Comparison of ENCODE assay signal across 20 cellular contexts in the genomic region with DNA sequence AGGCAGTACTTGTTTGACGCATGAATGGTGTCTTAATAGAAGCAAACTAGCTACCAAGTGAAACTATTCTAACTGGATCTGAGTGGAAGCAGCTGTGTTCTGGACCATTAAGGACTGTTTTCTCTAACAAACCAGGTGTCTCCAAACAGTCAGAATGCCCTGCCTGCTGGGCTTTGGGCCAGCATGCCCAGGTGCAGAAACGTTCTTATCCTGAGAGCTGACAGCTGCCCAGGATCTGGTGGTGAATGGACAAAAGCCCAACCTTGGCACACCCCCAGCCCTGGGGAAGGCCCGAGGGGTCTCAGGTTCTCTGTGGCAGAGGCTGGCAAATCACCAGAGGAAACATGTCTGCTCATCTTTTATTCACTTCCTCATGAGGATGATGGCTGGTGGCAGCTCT. TPM values are rescaled to one million over a fixed set of nuclear protein-coding genes. Genes with fewer than 3 reads are reported as not detected.
A peak's percentile ranks its signal among the peaks of the same experiment; 100 is the strongest.
DNase-seq lines count a peak whose midpoint lies in the region; ATAC-seq, FAIRE-seq and TF ChIP-seq lines count a peak whose summit lies in the region.
"Had no signal": no experiment of that assay in that cellular context is flagged by ENCODE, and none has a peak within 500 bp of the region (broad histone marks: within the 10 kb centered on the region; RNA-seq: fewer than 3 reads in every experiment).

No MANE protein-coding gene starts in this region.

- no peaks in the 10 kb centered on the region for H3K9me3 ChIP-seq in kidney (ENCODE audit: control insufficient read depth in 1 of 2, low read length in 2 of 2)
- H3K9me3 ChIP-seq: suprapubic skin had no signal

- intact Hi-C loops in left colon (cut with DNase I, micrococcal nuclease) (no loop called here), kidney (cut with DNase I) (no loop called here)

- DNase-seq in DMS79 treated with DMSO at 0.1 percent for 48 hours (lab: John Stamatoyannopoulos, UW) (peak; percentile 98), NCI-H187 (lab: John Stamatoyannopoulos, UW) (peak; percentile 88 to 90), NCI-H524 treated with DMSO at 0.1 percent for 48 hours (lab: John Stamatoyannopoulos, UW) (peak; percentile 43), left colon (peak; percentile 6 to 24), kidney (no peak), activated T-cell treated with anti-CD3 and anti-CD28 coated beads for 4 hours (no peak), urothelium cell line (ENCODE audit: low spot score) (no peak)
- no peak for DNase-seq in stimulated activated CD8-positive, alpha-beta memory T cell treated with anti-CD3 and anti-CD28 coated beads, Interleukin-4, amount 100 ng/mL, for 48 hours
- DNase-seq: activated CD4-positive, alpha-beta T cell treated with anti-CD3 and anti-CD28 coated beads for 4 hours; activated CD8-positive, alpha-beta memory T cell treated with anti-CD3 and anti-CD28 coated beads, Interleukin-2, amount 50 U/mL, for 48 hours; activated naive CD4-positive, alpha-beta T cell treated with anti-CD3 and anti-CD28 coated beads, Interleukin-2, amount 50 U/mL, for 16 hours; DND-41; immature natural killer cell; mesendoderm; NK-92 treated with Interleukin-12 subunit alpha and Interleukin-12 subunit beta, amount 100 ng/mL, for 24 hours; retina; T-helper 9 cell had no signal

- H3K9ac ChIP-seq in kidney (ENCODE audit: low read length in 2 of 2): no peak overlapping the region

- ATAC-seq in left colon: peak; percentile 39
- ATAC-seq: esophagus mucosa had no signal

- FAIRE-seq in kidney (lab: Jason Lieb, UNC): no peak
- FAIRE-seq in urothelium cell line (lab: Jason Lieb, UNC): no peak

- no peaks in the 10 kb centered on the region for H3K36me3 ChIP-seq in kidney (ENCODE audit: control insufficient read depth in 1 of 2, insufficient read depth in 2 of 2, low read length in 2 of 2)
- H3K36me3 ChIP-seq: suprapubic skin had no signal

- H3K4me3 ChIP-seq in kidney (ENCODE audit: low read length in 2 of 2): no peak overlapping the region
- H3K4me3 ChIP-seq: suprapubic skin had no signal

- no peak overlapping the region for H3K27ac ChIP-seq in kidney (ENCODE audit: low read depth in 2 of 2, low read length in 2 of 2)
- H3K27ac ChIP-seq: suprapubic skin had no signal

- no peak for TF ChIP-seq CTCF in kidney (IDR thresholded peaks at IDR 0.05; ENCODE audit: borderline replicate concordance, extremely low read depth, insufficient read depth)

- no peaks in the 10 kb centered on the region for H3K4me1 ChIP-seq in kidney (ENCODE audit: control insufficient read depth in 1 of 2, insufficient read depth in 1 of 2, low read depth in 1 of 2, low read length in 2 of 2)
- H3K4me1 ChIP-seq: suprapubic skin had no signal

RNA-seq across cellular contexts. Expression of a gene that starts 48.2 kb away (rescaled TPM):
- total RNA-seq in left colon (under 1 TPM in 1 of 2 donors, not detected in 1; 0.42 TPM), kidney (1.2 TPM)
- 5.4 TPM for polyA plus RNA-seq in kidney (ENCODE audit: insufficient read depth, low read depth, low replicate concordance)
- total RNA-seq: HT-29 had no signal
- polyA plus RNA-seq: immature natural killer cell had no signal

Comparison
In these comparisons a context has a peak if more than half of its experiments do, and no peak if none do; other contexts are left out.
1. DNase-seq: peak in DMS79 treated with DMSO at 0.1 percent for 48 hours (single experiment), NCI-H187 (2 of 2), NCI-H524 treated with DMSO at 0.1 percent for 48 hours (single experiment) and left colon (2 of 2); none in kidney (single experiment), activated T-cell treated with anti-CD3 and anti-CD28 coated beads for 4 hours (single experiment), urothelium cell line (single experiment) and stimulated activated CD8-positive, alpha-beta memory T cell treated with anti-CD3 and anti-CD28 coated beads, Interleukin-4, amount 100 ng/mL, for 48 hours (single experiment).